ENCODE assay signal across 8 cellular contexts in genomic region chr7:111644595-111644994, GRCh38.
DNase-seq lines count a peak whose midpoint lies in the region; ATAC-seq, FAIRE-seq and TF ChIP-seq lines count a peak whose summit lies in the region.
"Not testable (repeated sequence)": the region's sequence is repeated elsewhere in the genome, so short reads cannot be mapped to it uniquely, and the experiment has no call there.

No MANE protein-coding gene starts in this region.

- not testable (repeated sequence) for H4K8ac ChIP-seq in H1 (ENCODE audit: extremely low read depth, insufficient read depth, low read length)

- not testable (repeated sequence) for DNase-seq in HCT116 (ENCODE audit: low read depth, low spot score)
- peak; percentile 18 for DNase-seq in NCI-H460 (ENCODE audit: extremely low read depth, low read depth)
- DNase-seq in SJCRH30, result peak; percentile 20 to 23
- DNase-seq in activated T-cell treated with anti-CD3 and anti-CD28 coated beads, Interleukin-2, amount 50 U/mL, for 48 hours, result peak; percentile 18 to 20
- peak in 1 of 2 experiments; percentile 73 for DNase-seq in H1 (ENCODE audit: low read depth in 1 of 2, low spot score in 2 of 2)
- DNase-seq in iPS DF 6.9 (ENCODE audit: low read depth, low spot score), result peak; percentile 5
- peak; percentile 6 for DNase-seq in stimulated activated naive CD8-positive, alpha-beta T cell treated with anti-CD3 and anti-CD28 coated beads, Interleukin-15, Interleukin-2, amounts not matched to agents 100 U/mL and 50 U/mL, for 24 hours

- not testable (repeated sequence) for H3K4me3 ChIP-seq in HCT116 (replicated peaks in 1 of 2; ENCODE audit: low read depth in 1 of 2, low read length in 2 of 2); SJCRH30; H1 (ENCODE audit: extremely low read depth in 1 of 4, insufficient read depth in 2 of 4, low read depth in 3 of 4, low read length in 4 of 4); iPS DF 6.9 (ENCODE audit: low read length)

- H3K56ac ChIP-seq in H1 (replicated peaks; ENCODE audit: insufficient read length, low read depth, low read length), result not testable (repeated sequence)

- not testable (repeated sequence) for H3K79me1 ChIP-seq in H1 (ENCODE audit: low read depth, low read length)

- CTCF ChIA-PET in HCT116 (lab: Charles Lee), result not testable (repeated sequence)
- CTCF ChIA-PET in H1 (lab: Charles Lee; ENCODE audit: partially characterized antibody), result interaction anchor here (0.6 to 1.9 kb wide), 10 partner anchors 10 to 94 kb away, joined by 3 to 13 read pairs (median 4); no protein-coding TSS in a partner anchor

- not testable (repeated sequence) for H3K79me2 ChIP-seq in HCT116 (ENCODE audit: insufficient read depth, low read length); H1 (ENCODE audit: control insufficient read depth in 1 of 2, insufficient read depth in 2 of 2, low read length in 2 of 2)

- not testable (repeated sequence) for H2AK5ac ChIP-seq in H1 (ENCODE audit: low read depth, low read length)

- not testable (repeated sequence) for H3K27me3 ChIP-seq in HCT116 (ENCODE audit: insufficient read depth, low read length); SJCRH30; H1 (replicated peaks in 1 of 4; ENCODE audit: control insufficient read depth in 3 of 4, extremely low read depth in 1 of 4, insufficient read depth in 3 of 4, low read length in 3 of 4); iPS DF 6.9 (ENCODE audit: control insufficient read depth, insufficient read depth, low read length)

- not testable (repeated sequence) for TF ChIP-seq EP300 in H1 (IDR thresholded peaks at IDR 0.05; ENCODE audit: borderline replicate concordance in 1 of 2, low read depth in 2 of 2, low read length in 2 of 2)

- H3K23ac ChIP-seq in H1 (ENCODE audit: insufficient read length), result not testable (repeated sequence)

- TF ChIP-seq RAD21 in HCT116 (IDR thresholded peaks at IDR 0.05; ENCODE audit: low read depth) (peak; percentile 24; the same call in 1 of the 2 replicates), H1 (IDR thresholded peaks at IDR 0.05 in 1 of 2, conservative IDR thresholded peaks at IDR 0.05 in 1 of 2; ENCODE audit: low read depth in 2 of 2, low read length in 2 of 2) (peak; percentile 45 to 53)

- H3K9ac ChIP-seq in HCT116 (ENCODE audit: low read length); H1 (replicated peaks in 1 of 4; ENCODE audit: extremely low read depth in 1 of 4, low read depth in 3 of 4, low read length in 3 of 4): not testable (repeated sequence)

- BruUV-seq in HCT116 (replicated peaks; lab: Mats Ljungman, UMichigan), result not testable (repeated sequence)

- not testable (repeated sequence) for H2AFZ ChIP-seq in HCT116 (ENCODE audit: low read depth, low read length, poor library complexity, severe bottlenecking); H1 (ENCODE audit: low read length)

- POLR2A ChIA-PET in HCT116 (lab: Charles Lee); H1 (lab: Charles Lee; ENCODE audit: partially characterized antibody): not testable (repeated sequence)

- H2BK120ac ChIP-seq in H1 (replicated peaks; ENCODE audit: low read depth, low read length), result not testable (repeated sequence)

- H4K20me1 ChIP-seq in HCT116 (ENCODE audit: insufficient read depth); H1 (replicated peaks in 1 of 2; ENCODE audit: control insufficient read depth in 1 of 2, insufficient read depth in 2 of 2, low read length in 2 of 2): not testable (repeated sequence)

- not testable (repeated sequence) for H3K27ac ChIP-seq in C4-2B; HCT116 (ENCODE audit: low read depth, low read length); SJCRH30; H1 (ENCODE audit: low read depth, low read length); iPS DF 6.9 (ENCODE audit: low read length)

- FAIRE-seq in H1 (lab: Jason Lieb, UNC), result not testable (repeated sequence)

- H3K9me2 ChIP-seq in HCT116 (ENCODE audit: insufficient read depth), result not testable (repeated sequence)

- RAD21 ChIA-PET in HCT116 (lab: Charles Lee; ENCODE audit: low non-redundant PET in 1 of 2, low total read pairs in 2 of 2, uncharacterized antibody in 2 of 2, unreplicated experiment in 2 of 2), result not testable (repeated sequence)

- H3K36me3 ChIP-seq in HCT116 (ENCODE audit: control insufficient read depth in 1 of 2, insufficient read depth in 2 of 2, low read length in 2 of 2); SJCRH30; H1 (ENCODE audit: control insufficient read depth in 2 of 4, insufficient read depth in 4 of 4, low read length in 3 of 4); iPS DF 6.9 (ENCODE audit: control insufficient read depth, insufficient read depth, low read length): not testable (repeated sequence)

- not testable (repeated sequence) for H2BK5ac ChIP-seq in H1 (ENCODE audit: low read depth, low read length)

- not testable (repeated sequence) for H3K18ac ChIP-seq in H1 (ENCODE audit: extremely low read depth, low read length)

- not testable (repeated sequence) for H3K4me1 ChIP-seq in HCT116 (ENCODE audit: control insufficient read depth in 1 of 2, insufficient read depth in 2 of 2, low read length in 2 of 2); SJCRH30; H1 (replicated peaks in 1 of 4; ENCODE audit: control insufficient read depth in 3 of 4, insufficient read depth in 4 of 4, low read length in 3 of 4); iPS DF 6.9 (ENCODE audit: control insufficient read depth, insufficient read depth, low read length)

- WGBS in H1 (ENCODE audit: extremely low coverage in 1 of 2, insufficient coverage in 1 of 2, insufficient read length in 1 of 2, insufficient replicate concordance in 2 of 2, low coverage in 1 of 2, low lambda C conversion rate in 2 of 2, missing lambda C conversion rate in 1 of 2), 2 experiments, result 91% methylated on average over 14 of the region's 14 CpGs; no CpG with 5 or more reads in 1 of the 2 experiments
- WGBS in iPS DF 6.9 (ENCODE audit: insufficient coverage, insufficient read length), result no CpG with 5 or more reads among the region's 14 CpGs

- not testable (repeated sequence) for H2BK20ac ChIP-seq in H1 (ENCODE audit: low read length)

- TF ChIP-seq CTCF in C4-2B (conservative IDR thresholded peaks at IDR 0.05) (peak; percentile 45), HCT116 (IDR thresholded peaks at IDR 0.05 in 2 of 3, conservative IDR thresholded peaks at IDR 0.05 in 1 of 3; ENCODE audit: borderline replicate concordance in 1 of 3, insufficient read depth in 1 of 3, low read depth in 2 of 3, low read length in 2 of 3) (peak in 1 of 3 experiments; percentile 20; a peak in 1 of 6 replicates), H1 (IDR thresholded peaks at IDR 0.05; ENCODE audit: control extremely low read depth in 1 of 3, insufficient read depth in 1 of 3, low read depth in 1 of 3, low read length in 3 of 3) (peak; percentile 27 to 41 (median 40))

- H3K9me3 ChIP-seq in HCT116 (ENCODE audit: control insufficient read depth in 1 of 2, insufficient read depth in 1 of 2, low read depth in 1 of 2, low read length in 2 of 2); SJCRH30 (replicated peaks); H1 (ENCODE audit: insufficient read depth in 2 of 2, low read depth in 1 of 2, low read length in 1 of 2); iPS DF 6.9 (ENCODE audit: control insufficient read depth, insufficient read depth, low read length): not testable (repeated sequence)

- H2BK15ac ChIP-seq in H1 (ENCODE audit: low read length), result not testable (repeated sequence)

- H2BK12ac ChIP-seq in H1 (ENCODE audit: low read depth, low read length), result not testable (repeated sequence)

- H3K4ac ChIP-seq in H1 (replicated peaks; ENCODE audit: insufficient read length, low read depth, low read length), result not testable (repeated sequence)

- H3K23me2 ChIP-seq in H1 (ENCODE audit: low read depth, low read length), result not testable (repeated sequence)

- TF ChIP-seq POLR2A in HCT116 (IDR thresholded peaks at IDR 0.05; ENCODE audit: borderline replicate concordance, extremely low read depth, insufficient read depth, insufficient read length); H1 (IDR thresholded peaks at IDR 0.05; ENCODE audit: control extremely low read depth in 1 of 2, low read depth in 2 of 2, low read length in 2 of 2): not testable (repeated sequence)

- intact Hi-C loops in HCT116 (cut with micrococcal nuclease), result not testable (repeated sequence)

- H4K5ac ChIP-seq in H1 (ENCODE audit: insufficient read length, low read depth, low read length), result not testable (repeated sequence)

- not testable (repeated sequence) for H4K91ac ChIP-seq in H1 (replicated peaks; ENCODE audit: insufficient read length, low read length)

- not testable (repeated sequence) for H3K4me2 ChIP-seq in HCT116 (ENCODE audit: low read length); H1 (ENCODE audit: insufficient read depth in 1 of 2, low read depth in 2 of 2, low read length in 2 of 2)

- not testable (repeated sequence) for ATAC-seq in HCT116; stimulated activated naive CD8-positive, alpha-beta T cell treated with anti-CD3 and anti-CD28 coated beads, Interleukin-15, Interleukin-2, amounts not matched to agents 100 U/mL and 50 U/mL, for 24 hours

- H3K14ac ChIP-seq in H1 (ENCODE audit: insufficient read length), result not testable (repeated sequence)
